In genomic region chr10:95474228-95475002, GRCh38 we compare ENCODE assay signal across 1 cellular context.
TF ChIP-seq lines count a peak whose summit lies in the region.

No MANE protein-coding gene starts in this region.

TF ChIP-seq in H1, 55 proteins besides CTCF, POLR2A, EP300 and RAD21 (continued from another document):
- TF ChIP-seq E2F6 (IDR thresholded peaks at IDR 0.05): no peak
- TF ChIP-seq PHF8 (conservative IDR thresholded peaks at IDR 0.05; ENCODE audit: low read depth, low read length): no peak
- no peak for TF ChIP-seq ATF2 (IDR thresholded peaks at IDR 0.05; ENCODE audit: low read length)
- TF ChIP-seq RXRA (IDR thresholded peaks at IDR 0.05; ENCODE audit: insufficient read depth, low read depth, low read length): no peak
- TF ChIP-seq TBP (IDR thresholded peaks at IDR 0.05; ENCODE audit: low read depth, low read length): no peak
- TF ChIP-seq KDM5A (IDR thresholded peaks at IDR 0.05; ENCODE audit: low read length): no peak
- TF ChIP-seq SAP30 (IDR thresholded peaks at IDR 0.05; ENCODE audit: insufficient read depth, insufficient replicate concordance, low read length): no peak
- TF ChIP-seq SIN3A (conservative IDR thresholded peaks at IDR 0.05 in 1 of 2, IDR thresholded peaks at IDR 0.05 in 1 of 2; ENCODE audit: low read depth in 1 of 2, low read length in 2 of 2): no peak
- no peak for TF ChIP-seq JUN (IDR thresholded peaks at IDR 0.05; ENCODE audit: low read depth, low read length)
- TF ChIP-seq ASH2L (IDR thresholded peaks at IDR 0.05; ENCODE audit: low read length): no peak
- TF ChIP-seq CHD7 (IDR thresholded peaks at IDR 0.05; ENCODE audit: insufficient replicate concordance, low read length): no peak
- no peak for TF ChIP-seq FOSL1 (IDR thresholded peaks at IDR 0.05; ENCODE audit: insufficient read depth, low read depth, low read length)
- no peak for TF ChIP-seq HDAC6 (IDR thresholded peaks at IDR 0.05; ENCODE audit: low read depth, low read length)
